32 cellular contexts compared by ENCODE assay signal in genomic region chr19:47547175-47547574, GRCh38. TPM values are rescaled to one million over a fixed set of nuclear protein-coding genes. Genes with fewer than 3 reads are reported as not detected.
"Had no signal": no experiment of that assay in that cellular context is flagged by ENCODE, and none has a peak within 500 bp of the region (broad histone marks: within the 10 kb centered on the region; RNA-seq: fewer than 3 reads in every experiment).

No MANE protein-coding gene starts in this region.

- H3K4me3 Mint-ChIP-seq: immature natural killer cell; naive thymus-derived CD4-positive, alpha-beta T cell; nephron; neural crest cell; stimulated activated memory B cell treated with anti-CD40 and anti-IgM and Interleukin-4, amounts not matched to agents 10 μg/mL and 1 μg/mL and 100 μg/mL, for 72 hours; stimulated activated naive CD8-positive, alpha-beta T cell treated with anti-CD3 and anti-CD28 coated beads, Interleukin-15, amount 100 ng/mL, for 72 hours had no signal

- H3K9me3 Mint-ChIP-seq: immature natural killer cell; naive thymus-derived CD4-positive, alpha-beta T cell; nephron; neural crest cell; stimulated activated memory B cell treated with anti-CD40 and anti-IgM and Interleukin-4, amounts not matched to agents 10 μg/mL and 1 μg/mL and 100 μg/mL, for 72 hours; stimulated activated naive CD8-positive, alpha-beta T cell treated with anti-CD3 and anti-CD28 coated beads, Interleukin-15, amount 100 ng/mL, for 72 hours had no signal

- H3K4me1 Mint-ChIP-seq: nephron; neural crest cell; stimulated activated memory B cell treated with anti-CD40 and anti-IgM and Interleukin-4, amounts not matched to agents 10 μg/mL and 1 μg/mL and 100 μg/mL, for 72 hours had no signal

- H3K27ac ChIP-seq: left lung, pancreas, prostate gland, sigmoid colon, testis, transverse colon, upper lobe of left lung, vagina had no signal

- H3K4me1 ChIP-seq: pancreas, prostate gland had no signal

- H3K36me3 ChIP-seq: left lung, pancreas, prostate gland, sigmoid colon, thyroid gland, transverse colon, upper lobe of left lung, vagina had no signal

- H3K27me3 ChIP-seq: testis, thyroid gland, vagina had no signal

- H3K4me3 ChIP-seq: left lung, lung, mucosa of descending colon, pancreas, prostate gland, sigmoid colon, testis, thyroid gland, transverse colon, upper lobe of left lung, vagina had no signal

- DNase-seq: hypothalamus; immature natural killer cell; kidney; left colon; left lung; mesendoderm; midbrain; mucosa of descending colon; naive thymus-derived CD4-positive, alpha-beta T cell; nucleus accumbens; pancreas; retina; right cardiac atrium; sigmoid colon; small intestine; stimulated activated CD4-positive, alpha-beta T cell treated with anti-CD3 and anti-CD28 coated beads, Interleukin-1b, Interleukin-23, amount 100 ng/mL, for 48 hours; stimulated activated CD4-positive, alpha-beta T cell treated with anti-CD3 and anti-CD28 coated beads, Interleukin-2, amount 100 ng/mL, for 48 hours; stimulated activated CD4-positive, alpha-beta T cell treated with anti-CD3 and anti-CD28 coated beads, Interleukin-4, amount 100 ng/mL, for 4 hours; stimulated activated CD8-positive, alpha-beta memory T cell treated with anti-CD3 and anti-CD28 coated beads, Interleukin-4, amount 100 ng/mL, for 48 hours; stimulated activated naive CD4-positive, alpha-beta T cell treated with Interleukin-2 at 50 U/mL for 16 hours; stimulated activated naive CD8-positive, alpha-beta T cell treated with anti-CD3 and anti-CD28 coated beads, Interleukin-15, amount 100 ng/mL, for 72 hours; substantia nigra; testis; thyroid gland; transverse colon; upper lobe of left lung had no signal

- ATAC-seq: left colon; left lung; mucosa of descending colon; naive thymus-derived CD4-positive, alpha-beta T cell; pancreas; right cardiac atrium; stimulated activated memory B cell treated with anti-CD40 and anti-IgM and Interleukin-4, amounts not matched to agents 10 μg/mL and 1 μg/mL and 100 μg/mL, for 72 hours; stimulated activated naive CD8-positive, alpha-beta T cell treated with anti-CD3 and anti-CD28 coated beads, Interleukin-15, amount 100 ng/mL, for 72 hours had no signal

- H3K36me3 Mint-ChIP-seq: immature natural killer cell; naive thymus-derived CD4-positive, alpha-beta T cell; stimulated activated memory B cell treated with anti-CD40 and anti-IgM and Interleukin-4, amounts not matched to agents 10 μg/mL and 1 μg/mL and 100 μg/mL, for 72 hours had no signal

- H3K27ac Mint-ChIP-seq: naive thymus-derived CD4-positive, alpha-beta T cell; nephron; stimulated activated memory B cell treated with anti-CD40 and anti-IgM and Interleukin-4, amounts not matched to agents 10 μg/mL and 1 μg/mL and 100 μg/mL, for 72 hours had no signal

RNA-seq across cellular contexts. Expression of gene ZNF541, which starts 25.8 kb away (rescaled TPM):
- total RNA-seq: neural crest cell, vagina had no signal
- polyA plus RNA-seq: immature natural killer cell had no signal
